9 cellular contexts compared by ENCODE assay signal in the genomic region with DNA sequence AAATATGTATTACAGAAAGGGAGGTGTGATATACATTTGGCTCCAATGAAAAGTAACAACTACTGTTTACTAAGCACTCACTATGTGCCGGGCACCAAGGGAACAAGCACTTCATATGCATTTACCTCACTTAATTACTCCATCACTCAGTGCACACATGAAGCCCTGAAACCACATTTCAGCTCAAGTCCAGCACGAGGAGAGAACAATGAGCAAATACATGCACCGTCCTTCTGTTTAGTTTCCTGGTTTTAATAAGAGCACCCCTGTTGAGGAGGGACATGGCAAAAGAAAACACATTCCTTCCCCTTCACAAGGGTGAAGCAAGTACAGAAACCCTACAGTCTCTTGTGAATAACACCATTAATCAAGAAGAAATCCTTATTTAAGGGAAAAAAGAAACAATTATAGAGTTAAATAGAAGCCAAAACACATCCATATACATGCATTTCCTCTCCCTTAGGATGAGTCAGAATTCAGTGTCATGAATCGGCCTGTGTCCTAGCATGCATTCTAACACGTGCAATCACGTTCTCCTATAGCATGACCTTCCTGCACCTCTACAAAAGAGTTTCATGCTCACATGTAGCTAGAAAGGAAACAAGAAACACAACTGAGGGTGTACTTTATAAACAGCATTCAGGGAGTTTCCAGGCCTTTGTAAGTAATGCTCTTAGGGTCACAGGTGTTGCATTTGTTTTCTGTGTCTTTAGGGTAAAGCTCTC.
DNase-seq lines count a peak whose midpoint lies in the region; ATAC-seq and TF ChIP-seq lines count a peak whose summit lies in the region.
"Had no signal": no experiment of that assay in that cellular context is flagged by ENCODE, and none has a peak within 500 bp of the region (broad histone marks: within the 10 kb centered on the region; RNA-seq: fewer than 3 reads in every experiment).

No MANE protein-coding gene starts in this region.

- POLR2A ChIA-PET in SK-N-SH (lab: Yijun Ruan, JAX): no interaction called here

- H3K9me3 Mint-ChIP-seq in activated T-helper 1 cell treated with anti-CD3 and anti-CD28 coated beads, Interleukin-12 subunit alpha, Interleukin-12 subunit beta, Interleukin-2, Interleukin-4 antibody, amounts not matched to agents 30 ng/mL and 10 ng/mL and 1 ng/mL, durations not matched to agents 14 hours and 24 hours and 36 hours: no peaks in the 10 kb centered on the region
- H3K9me3 Mint-ChIP-seq in T-helper 2 cell treated with Interferon-gamma antibody and Interleukin-4, amounts not matched to agents 5 μg/mL and 100 μg/mL, for 36 hours: no peaks in the 10 kb centered on the region

- H3K27ac Mint-ChIP-seq in activated T-helper 1 cell treated with anti-CD3 and anti-CD28 coated beads, Interleukin-12 subunit alpha, Interleukin-12 subunit beta, Interleukin-2, Interleukin-4 antibody, amounts not matched to agents 30 ng/mL and 10 ng/mL and 1 ng/mL, durations not matched to agents 14 hours and 24 hours and 36 hours: no peak overlapping the region
- no peak overlapping the region for H3K27ac Mint-ChIP-seq in T-helper 2 cell treated with Interferon-gamma antibody and Interleukin-4, amounts not matched to agents 5 μg/mL and 100 μg/mL, for 36 hours

- no peak overlapping the region for H3K27ac ChIP-seq in SK-N-SH (ENCODE audit: low read depth in 2 of 2, low read length in 1 of 2)

- H3K36me3 Mint-ChIP-seq in activated T-helper 1 cell treated with anti-CD3 and anti-CD28 coated beads, Interleukin-12 subunit alpha, Interleukin-12 subunit beta, Interleukin-2, Interleukin-4 antibody, amounts not matched to agents 30 ng/mL and 10 ng/mL and 1 ng/mL, durations not matched to agents 14 hours and 24 hours and 36 hours (ENCODE audit: low read depth): no peaks in the 10 kb centered on the region
- no peaks in the 10 kb centered on the region for H3K36me3 Mint-ChIP-seq in T-helper 2 cell treated with Interferon-gamma antibody and Interleukin-4, amounts not matched to agents 5 μg/mL and 100 μg/mL, for 36 hours (ENCODE audit: low read depth)

- peaks cover 8% of the 10 kb centered on the region for H3F3A ChIP-seq in SK-N-SH (replicated peaks; ENCODE audit: insufficient read depth)

- peaks cover 0 to 3% of the 10 kb centered on the region in 2 experiments; a peak in 2 of 4 replicates for H3K4me1 ChIP-seq in SK-N-SH (ENCODE audit: control insufficient read depth in 1 of 2, insufficient read depth in 2 of 2, low read depth in 1 of 2, low read length in 1 of 2)

- TF ChIP-seq RAD21 in SK-N-SH (IDR thresholded peaks at IDR 0.05; ENCODE audit: low read length): no peak

- no peak for TF ChIP-seq EP300 in SK-N-SH (IDR thresholded peaks at IDR 0.05; ENCODE audit: borderline replicate concordance in 1 of 2, low read depth in 1 of 2, low read length in 1 of 2)

- H3K9ac ChIP-seq in SK-N-SH: no peak overlapping the region

- no peaks in the 10 kb centered on the region for H3K36me3 ChIP-seq in SK-N-SH (replicated peaks in 1 of 2; ENCODE audit: control insufficient read depth in 1 of 2, insufficient read depth in 2 of 2, low read length in 1 of 2)

- ATAC-seq in SK-N-SH treated with all-trans-retinoic acid at 6 μM for 48 hours: peak; percentile 34; the same call in 2 of the 3 replicates
- peak; percentile 97 for ATAC-seq in esophagus mucosa

- H3K9me3 ChIP-seq in SK-N-SH: no peaks in the 10 kb centered on the region

- H4K20me1 ChIP-seq in SK-N-SH (ENCODE audit: insufficient read depth): no peaks in the 10 kb centered on the region

- H3K4me3 ChIP-seq in SK-N-SH (ENCODE audit: low read depth in 2 of 2, low read length in 1 of 2): no peak overlapping the region

- CTCF ChIA-PET in SK-N-SH (lab: Yijun Ruan, JAX): interaction anchor here (1.0 kb wide), 1 partner anchor 9 kb away, joined by 4 read pairs; no protein-coding TSS in a partner anchor

- H3K4me3 Mint-ChIP-seq in activated T-helper 1 cell treated with anti-CD3 and anti-CD28 coated beads, Interleukin-12 subunit alpha, Interleukin-12 subunit beta, Interleukin-2, Interleukin-4 antibody, amounts not matched to agents 30 ng/mL and 10 ng/mL and 1 ng/mL, durations not matched to agents 14 hours and 24 hours and 36 hours: no peak overlapping the region
- no peak overlapping the region for H3K4me3 Mint-ChIP-seq in T-helper 2 cell treated with Interferon-gamma antibody and Interleukin-4, amounts not matched to agents 5 μg/mL and 100 μg/mL, for 36 hours

- H3K4me2 ChIP-seq in SK-N-SH: no peak overlapping the region

- peaks cover 18% of the 10 kb centered on the region; the same call in 1 of the 2 replicates for H3K79me2 ChIP-seq in SK-N-SH (ENCODE audit: insufficient read depth)

- DNase-seq in SK-N-SH (no peak), NCI-H1092 treated with DMSO at 0.1 percent for 48 hours (lab: John Stamatoyannopoulos, UW) (peak; percentile 92)
- DNase-seq in activated T-cell treated with anti-CD3 and anti-CD28 coated beads, Interleukin-2, amount 50 U/mL, for 48 hours: no peak
- no peak for DNase-seq in activated CD4-positive, alpha-beta T cell treated with anti-CD3 and anti-CD28 coated beads, Interleukin-2, amount 50 U/mL, for 48 hours
- DNase-seq in activated T-helper 1 cell treated with anti-CD3 and anti-CD28 coated beads, Interleukin-12 subunit alpha, Interleukin-12 subunit beta, Interleukin-2, Interleukin-4 antibody, amounts not matched to agents 30 ng/mL and 10 ng/mL and 1 ng/mL, durations not matched to agents 14 hours and 24 hours and 36 hours (ENCODE audit: low spot score): no peak
- DNase-seq in T-helper 2 cell treated with Interferon-gamma antibody and Interleukin-4, amounts not matched to agents 5 μg/mL and 100 μg/mL, for 36 hours (ENCODE audit: low spot score): no peak
- DNase-seq: activated effector memory CD4-positive, alpha-beta T cell treated with anti-CD3 and anti-CD28 coated beads, Interleukin-2, amount 50 U/mL, for 16 hours had no signal

- no peak overlapping the region for H2AFZ ChIP-seq in SK-N-SH (ENCODE audit: low read depth)

- 81% methylated on average over 6 of the region's 6 CpGs for WGBS in SK-N-SH (ENCODE audit: low lambda C conversion rate)

- TF ChIP-seq CTCF in SK-N-SH (IDR thresholded peaks at IDR 0.05): no peak

- H3K27me3 Mint-ChIP-seq in activated T-helper 1 cell treated with anti-CD3 and anti-CD28 coated beads, Interleukin-12 subunit alpha, Interleukin-12 subunit beta, Interleukin-2, Interleukin-4 antibody, amounts not matched to agents 30 ng/mL and 10 ng/mL and 1 ng/mL, durations not matched to agents 14 hours and 24 hours and 36 hours (ENCODE audit: insufficient read depth): no peaks in the 10 kb centered on the region
- no peaks in the 10 kb centered on the region for H3K27me3 Mint-ChIP-seq in T-helper 2 cell treated with Interferon-gamma antibody and Interleukin-4, amounts not matched to agents 5 μg/mL and 100 μg/mL, for 36 hours (ENCODE audit: low read depth)

- H3K9me2 ChIP-seq in SK-N-SH: no peaks in the 10 kb centered on the region

- H3K27me3 ChIP-seq in SK-N-SH (ENCODE audit: insufficient read depth): no peaks in the 10 kb centered on the region

- H3K4me1 Mint-ChIP-seq in activated T-helper 1 cell treated with anti-CD3 and anti-CD28 coated beads, Interleukin-12 subunit alpha, Interleukin-12 subunit beta, Interleukin-2, Interleukin-4 antibody, amounts not matched to agents 30 ng/mL and 10 ng/mL and 1 ng/mL, durations not matched to agents 14 hours and 24 hours and 36 hours (ENCODE audit: low read depth): no peaks in the 10 kb centered on the region
- H3K4me1 Mint-ChIP-seq in T-helper 2 cell treated with Interferon-gamma antibody and Interleukin-4, amounts not matched to agents 5 μg/mL and 100 μg/mL, for 36 hours (ENCODE audit: low read depth): no peaks in the 10 kb centered on the region

- intact Hi-C loops in activated T-helper 1 cell treated with anti-CD3 and anti-CD28 coated beads, Interleukin-12 subunit alpha, Interleukin-12 subunit beta, Interleukin-2, Interleukin-4 antibody, amounts not matched to agents 30 ng/mL and 10 ng/mL and 1 ng/mL, durations not matched to agents 14 hours and 24 hours and 36 hours (cut with micrococcal nuclease): no loop called here

TF ChIP-seq in SK-N-SH treated with all-trans-retinoic acid at 6 μM for 48 hours, 23 proteins besides CTCF, POLR2A, EP300 and RAD21 (continues in another document):
- no peak for TF ChIP-seq ZNF8 (CRISPR knock-in tag; IDR thresholded peaks at IDR 0.05)
- TF ChIP-seq, protein P1, sequence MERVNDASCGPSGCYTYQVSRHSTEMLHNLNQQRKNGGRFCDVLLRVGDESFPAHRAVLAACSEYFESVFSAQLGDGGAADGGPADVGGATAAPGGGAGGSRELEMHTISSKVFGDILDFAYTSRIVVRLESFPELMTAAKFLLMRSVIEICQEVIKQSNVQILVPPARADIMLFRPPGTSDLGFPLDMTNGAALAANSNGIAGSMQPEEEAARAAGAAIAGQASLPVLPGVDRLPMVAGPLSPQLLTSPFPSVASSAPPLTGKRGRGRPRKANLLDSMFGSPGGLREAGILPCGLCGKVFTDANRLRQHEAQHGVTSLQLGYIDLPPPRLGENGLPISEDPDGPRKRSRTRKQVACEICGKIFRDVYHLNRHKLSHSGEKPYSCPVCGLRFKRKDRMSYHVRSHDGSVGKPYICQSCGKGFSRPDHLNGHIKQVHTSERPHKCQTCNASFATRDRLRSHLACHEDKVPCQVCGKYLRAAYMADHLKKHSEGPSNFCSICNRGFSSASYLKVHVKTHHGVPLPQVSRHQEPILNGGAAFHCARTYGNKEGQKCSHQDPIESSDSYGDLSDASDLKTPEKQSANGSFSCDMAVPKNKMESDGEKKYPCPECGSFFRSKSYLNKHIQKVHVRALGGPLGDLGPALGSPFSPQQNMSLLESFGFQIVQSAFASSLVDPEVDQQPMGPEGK (CRISPR knock-in tag; IDR thresholded peaks at IDR 0.05; ENCODE audit: borderline replicate concordance): no peak

TF ChIP-seq in SK-N-SH, 30 proteins besides CTCF, POLR2A, EP300 and RAD21 (continues in another document):
- TF ChIP-seq SMC3 (IDR thresholded peaks at IDR 0.05; ENCODE audit: low read depth, low read length) (no peak), RFX5 (IDR thresholded peaks at IDR 0.05; ENCODE audit: low read length) (no peak), TCF12 (IDR thresholded peaks at IDR 0.05) (no peak), RCOR1 (IDR thresholded peaks at IDR 0.05; ENCODE audit: low read length) (no peak), GABPA (IDR thresholded peaks at IDR 0.05; ENCODE audit: low read depth) (no peak)
- TF ChIP-seq, protein P2, sequence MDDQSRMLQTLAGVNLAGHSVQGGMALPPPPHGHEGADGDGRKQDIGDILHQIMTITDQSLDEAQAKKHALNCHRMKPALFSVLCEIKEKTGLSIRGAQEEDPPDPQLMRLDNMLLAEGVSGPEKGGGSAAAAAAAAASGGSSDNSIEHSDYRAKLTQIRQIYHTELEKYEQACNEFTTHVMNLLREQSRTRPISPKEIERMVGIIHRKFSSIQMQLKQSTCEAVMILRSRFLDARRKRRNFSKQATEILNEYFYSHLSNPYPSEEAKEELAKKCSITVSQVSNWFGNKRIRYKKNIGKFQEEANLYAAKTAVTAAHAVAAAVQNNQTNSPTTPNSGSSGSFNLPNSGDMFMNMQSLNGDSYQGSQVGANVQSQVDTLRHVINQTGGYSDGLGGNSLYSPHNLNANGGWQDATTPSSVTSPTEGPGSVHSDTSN (IDR thresholded peaks at IDR 0.05): no peak
